In the genomic region with DNA sequence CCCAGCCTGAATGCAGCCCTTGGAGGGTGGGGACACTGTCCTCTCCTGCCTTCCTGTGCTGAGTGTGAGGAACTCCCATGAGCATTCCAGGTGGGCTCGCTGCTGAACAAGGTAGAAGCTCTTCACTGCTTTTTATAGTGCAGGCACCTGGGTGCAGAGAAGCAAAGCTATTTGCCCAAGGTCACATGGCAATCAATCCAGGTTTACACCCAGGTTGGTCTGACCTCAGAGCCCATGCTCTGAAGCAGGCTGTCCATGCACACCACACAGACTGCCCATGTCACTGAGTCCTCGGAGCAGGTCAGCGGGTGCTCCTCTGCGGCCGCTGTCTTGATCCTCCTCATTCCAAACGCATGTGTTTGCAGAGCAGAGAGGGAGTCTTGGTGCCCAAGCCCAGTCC, we compare ENCODE assay signal across 21 cellular contexts.
DNase-seq lines count a peak whose midpoint lies in the region; ATAC-seq and TF ChIP-seq lines count a peak whose summit lies in the region.
"Had no signal": no experiment of that assay in that cellular context is flagged by ENCODE, and none has a peak within 500 bp of the region (broad histone marks: within the 10 kb centered on the region; RNA-seq: fewer than 3 reads in every experiment).

No MANE protein-coding gene starts in this region.

- H2AFZ ChIP-seq in OCI-LY3 (ENCODE audit: low read depth, low read length) = no peak overlapping the region
- H2AFZ ChIP-seq in neuronal stem cell (ENCODE audit: low read length) = no peak overlapping the region

- no peak overlapping the region for H4K8ac ChIP-seq in neuronal stem cell (ENCODE audit: low read depth, low read length)

- ATAC-seq in GM18868 (IDR thresholded peaks at IDR 0.05; ENCODE audit: unreplicated experiment) (no peak), GM18498 (IDR thresholded peaks at IDR 0.05; ENCODE audit: unreplicated experiment) (no peak)
- ATAC-seq: PC-3, Right ventricle myocardium inferior had no signal

- H3K4me2 ChIP-seq in BLaER1 = 0 out of 2 replicates have a peak overlapping the region, but pooled peaks have one; percentile 22
- H3K4me2 ChIP-seq in OCI-LY3 (ENCODE audit: low read length) = peak overlapping the region; percentile 33; the same call in 1 of the 2 replicates
- H3K4me2 ChIP-seq in neuronal stem cell (ENCODE audit: insufficient read depth, low read length, poor library complexity, severe bottlenecking) = no peak overlapping the region

- peak overlapping the region; percentile 43 for H2BK15ac ChIP-seq in neuronal stem cell (ENCODE audit: low read length)

- H3K23ac ChIP-seq in neuronal stem cell (ENCODE audit: low read depth, low read length, poor library complexity) = peak overlapping the region; percentile 60

- H4K20me1 ChIP-seq in BLaER1 = no peaks in the 10 kb centered on the region
- H4K20me1 ChIP-seq in OCI-LY3 (ENCODE audit: insufficient read depth, low read length) = no peaks in the 10 kb centered on the region
- H4K20me1 ChIP-seq: BLaER1 treated with 17β-estradiol and CSF1 and Interleukin-3, amounts not matched to agents 10 nM and 100 nM had no signal

- H4K91ac ChIP-seq in neuronal stem cell (ENCODE audit: low read depth, low read length, poor library complexity) = no peak overlapping the region

- no peak overlapping the region for H3K9ac ChIP-seq in BLaER1
- no peak overlapping the region for H3K9ac ChIP-seq in OCI-LY3 (ENCODE audit: low read length)
- no peak overlapping the region for H3K9ac ChIP-seq in neuronal stem cell (ENCODE audit: low read depth, low read length, poor library complexity)
- H3K9ac ChIP-seq: BLaER1 treated with 17β-estradiol and CSF1 and Interleukin-3, amounts not matched to agents 10 nM and 100 nM had no signal

- no peak for TF ChIP-seq CTCF in OCI-LY3 (IDR thresholded peaks at IDR 0.05; ENCODE audit: low read depth, low read length)

- H2AK5ac ChIP-seq in neuronal stem cell (ENCODE audit: low read depth, low read length) = no peak overlapping the region

- no peak overlapping the region for H3K4ac ChIP-seq in neuronal stem cell (ENCODE audit: low read length)

- no peak overlapping the region for H2BK120ac ChIP-seq in neuronal stem cell (ENCODE audit: low read depth, low read length)

- peak overlapping the region; percentile 32 for H2BK5ac ChIP-seq in neuronal stem cell (ENCODE audit: low read length)

- H2BK12ac ChIP-seq in neuronal stem cell (ENCODE audit: low read length) = no peak overlapping the region

- H3K9me3 ChIP-seq in BLaER1 (no peaks in the 10 kb centered on the region), OCI-LY3 (ENCODE audit: insufficient read depth, low read length) (no peaks in the 10 kb centered on the region), neuronal stem cell (replicated peaks in 1 of 2; ENCODE audit: control insufficient read depth in 2 of 2, insufficient read depth in 1 of 2, low read depth in 1 of 2, low read length in 2 of 2) (no peaks in the 10 kb centered on the region)
- H3K9me3 ChIP-seq: BLaER1 treated with 17β-estradiol and CSF1 and Interleukin-3, amounts not matched to agents 10 nM and 100 nM; MG63; SJCRH30 had no signal

- peak overlapping the region; percentile 39 for H3K14ac ChIP-seq in neuronal stem cell (ENCODE audit: low read length)

- H3K79me1 ChIP-seq in neuronal stem cell (ENCODE audit: low read depth, low read length) = no peaks in the 10 kb centered on the region

- H3K79me2 ChIP-seq in OCI-LY3 (ENCODE audit: low read length) = no peaks in the 10 kb centered on the region

- H3K27me3 ChIP-seq in BLaER1 (no peaks in the 10 kb centered on the region), OCI-LY3 (ENCODE audit: low read depth, low read length) (no peaks in the 10 kb centered on the region), neuronal stem cell (ENCODE audit: control insufficient read depth in 3 of 3, insufficient read depth in 3 of 3, low read depth in 1 of 3, low read length in 3 of 3) (peaks cover 0 to 14% (median 0%) of the 10 kb centered on the region in 3 experiments)
- H3K27me3 ChIP-seq: BLaER1 treated with 17β-estradiol and CSF1 and Interleukin-3, amounts not matched to agents 10 nM and 100 nM; MG63 had no signal

- DNase-seq in DMS79 treated with DMSO at 0.1 percent for 48 hours (lab: John Stamatoyannopoulos, UW) = peak; percentile 50
- no peak for DNase-seq in neuronal stem cell (ENCODE audit: low spot score)
- no peak for DNase-seq in activated effector memory CD4-positive, alpha-beta T cell treated with anti-CD3 and anti-CD28 coated beads, Interleukin-2, amount 50 U/mL, for 16 hours
- DNase-seq: CD4-positive, alpha-beta T cell; COR-L47; DND-41; H9; IMR-90; KG1; MG63; NCI-H1105 treated with DMSO at 0.1 percent for 48 hours; NCI-H2227 treated with DMSO at 0.1 percent for 48 hours; NCI-H774; PC-3; SJCRH30 had no signal

- peak overlapping the region; percentile 27 for H3K18ac ChIP-seq in neuronal stem cell (ENCODE audit: low read length)

- H3K4me3 ChIP-seq in BLaER1 (no peak overlapping the region), OCI-LY3 (ENCODE audit: low read length) (no peak overlapping the region), neuronal stem cell (ENCODE audit: low read length in 2 of 2) (no peak overlapping the region)
- H3K4me3 ChIP-seq: BLaER1 treated with 17β-estradiol and CSF1 and Interleukin-3, amounts not matched to agents 10 nM and 100 nM; MG63; SJCRH30 had no signal

- H3K27ac ChIP-seq in BLaER1 = no peak overlapping the region; the same call in 1 of the 2 replicates
- no peak overlapping the region for H3K27ac ChIP-seq in OCI-LY3 (ENCODE audit: low read length)
- no peak overlapping the region for H3K27ac ChIP-seq in neuronal stem cell (replicated peaks; ENCODE audit: low read length)
- H3K27ac ChIP-seq: BLaER1 treated with 17β-estradiol and CSF1 and Interleukin-3, amounts not matched to agents 10 nM and 100 nM; SJCRH30 had no signal

- H3K4me1 ChIP-seq in BLaER1 = peaks cover 35% of the 10 kb centered on the region
- peaks cover 41% of the 10 kb centered on the region for H3K4me1 ChIP-seq in OCI-LY3 (ENCODE audit: low read length)
- H3K4me1 ChIP-seq in neuronal stem cell (ENCODE audit: control insufficient read depth in 2 of 2, insufficient read depth in 1 of 2, low read depth in 1 of 2, low read length in 2 of 2) = peaks cover 0 to 3% of the 10 kb centered on the region in 2 donors
- H3K4me1 ChIP-seq: SJCRH30 had no signal

- no CpG with 5 or more reads among the region's 6 CpGs for WGBS in neuronal stem cell (ENCODE audit: extremely low coverage in 2 of 2, insufficient read length in 2 of 2, insufficient replicate concordance in 1 of 2), 2 donors

- H3K36me3 ChIP-seq in BLaER1 = no peaks in the 10 kb centered on the region
- no peaks in the 10 kb centered on the region for H3K36me3 ChIP-seq in OCI-LY3 (replicated peaks; ENCODE audit: low read depth, low read length)
- no peaks in the 10 kb centered on the region for H3K36me3 ChIP-seq in neuronal stem cell (replicated peaks in 1 of 2; ENCODE audit: control insufficient read depth in 2 of 2, insufficient read depth in 2 of 2, low read length in 2 of 2)
- H3K36me3 ChIP-seq: BLaER1 treated with 17β-estradiol and CSF1 and Interleukin-3, amounts not matched to agents 10 nM and 100 nM; MG63; SJCRH30 had no signal
